Comparison of ENCODE assay signal across 12 cellular contexts in genomic region chr5:124697912-124698690, GRCh38. TPM values are rescaled to one million over a fixed set of nuclear protein-coding genes. Genes with fewer than 3 reads are reported as not detected.
DNase-seq lines count a peak whose midpoint lies in the region; ATAC-seq, FAIRE-seq and TF ChIP-seq lines count a peak whose summit lies in the region.
"Had no signal": no experiment of that assay in that cellular context is flagged by ENCODE, and none has a peak within 500 bp of the region (broad histone marks: within the 10 kb centered on the region; RNA-seq: fewer than 3 reads in every experiment).

No MANE protein-coding gene starts in this region.

- H3K4me1 ChIP-seq in HUES48 (ENCODE audit: control insufficient read depth, insufficient read depth, low read length), result peaks cover 62% of the 10 kb centered on the region
- H3K4me1 ChIP-seq in skeletal muscle satellite cell (ENCODE audit: control insufficient read depth, insufficient read depth, low read length), result peaks cover 17% of the 10 kb centered on the region
- H3K4me1 ChIP-seq in SK-N-SH (ENCODE audit: control insufficient read depth in 1 of 2, insufficient read depth in 2 of 2, low read depth in 1 of 2, low read length in 1 of 2), result no peaks in the 10 kb centered on the region; a peak in 1 of 4 replicates

- H3K27ac Mint-ChIP-seq in brain, result peak overlapping the region; percentile 20 to 90 (median 86)
- no peak overlapping the region for H3K27ac Mint-ChIP-seq in activated CD4-positive, alpha-beta memory T cell treated with anti-CD3 and anti-CD28 coated beads, Interleukin-2, amount 10 ng/mL, durations not matched to agents 7 days and 5 days

- no peaks in the 10 kb centered on the region for H3K27me3 Mint-ChIP-seq in brain
- no peaks in the 10 kb centered on the region for H3K27me3 Mint-ChIP-seq in activated CD4-positive, alpha-beta memory T cell treated with anti-CD3 and anti-CD28 coated beads, Interleukin-2, amount 10 ng/mL, durations not matched to agents 7 days and 5 days

- peaks cover 79% of the 10 kb centered on the region for H3K4me1 Mint-ChIP-seq in brain
- H3K4me1 Mint-ChIP-seq in activated CD4-positive, alpha-beta memory T cell treated with anti-CD3 and anti-CD28 coated beads, Interleukin-2, amount 10 ng/mL, durations not matched to agents 7 days and 5 days, result no peaks in the 10 kb centered on the region

- peak; percentile 56 for FAIRE-seq in islet of Langerhans (lab: Jason Lieb, UNC)

- H3K79me2 ChIP-seq in SK-N-SH (ENCODE audit: insufficient read depth), result no peaks in the 10 kb centered on the region

- peak overlapping the region; percentile 24 for H3K27ac ChIP-seq in HUES48 (ENCODE audit: low read depth, low read length)
- H3K27ac ChIP-seq in SK-N-SH (ENCODE audit: low read depth in 2 of 2, low read length in 1 of 2), result no peak overlapping the region; a peak in 1 of 4 replicates
- H3K27ac ChIP-seq: KMS-11 had no signal

- H3K9me3 ChIP-seq in HUES48 (ENCODE audit: control insufficient read depth, insufficient read depth, low read length) (no peaks in the 10 kb centered on the region), skeletal muscle satellite cell (replicated peaks; ENCODE audit: low read length) (no peaks in the 10 kb centered on the region), SK-N-SH (no peaks in the 10 kb centered on the region)

- ATAC-seq in GM18498 (IDR thresholded peaks at IDR 0.05; ENCODE audit: unreplicated experiment), result no peak

- no peak for TF ChIP-seq EP300 in SK-N-SH (IDR thresholded peaks at IDR 0.05; ENCODE audit: borderline replicate concordance in 1 of 2, low read depth in 1 of 2, low read length in 1 of 2)

- no peak for DNase-seq in activated CD4-positive, alpha-beta memory T cell treated with anti-CD3 and anti-CD28 coated beads, Interleukin-2, amount 10 ng/mL, durations not matched to agents 7 days and 5 days
- DNase-seq in DMS53 treated with DMSO at 0.1 percent for 48 hours (lab: John Stamatoyannopoulos, UW; ENCODE audit: unreplicated experiment), result no peak
- DNase-seq in SK-N-SH, result no peak
- DNase-seq: activated CD4-positive, CD25-positive, alpha-beta regulatory T cell; OCI-M1; trophoblast cell had no signal

- peak overlapping the region in 4 of 5 experiments; percentile 43 to 64 (median 59) for H3K4me3 Mint-ChIP-seq in brain
- no peak overlapping the region for H3K4me3 Mint-ChIP-seq in activated CD4-positive, alpha-beta memory T cell treated with anti-CD3 and anti-CD28 coated beads, Interleukin-2, amount 10 ng/mL, durations not matched to agents 7 days and 5 days

- no peaks in the 10 kb centered on the region for H3K27me3 ChIP-seq in HUES48 (ENCODE audit: control insufficient read depth, insufficient read depth, low read length)
- H3K27me3 ChIP-seq in skeletal muscle satellite cell (ENCODE audit: control insufficient read depth, insufficient read depth, low read length), result no peaks in the 10 kb centered on the region
- H3K27me3 ChIP-seq in SK-N-SH (ENCODE audit: insufficient read depth), result no peaks in the 10 kb centered on the region

- peaks cover 0 to 3% (median 2%) of the 10 kb centered on the region in 5 experiments for H3K9me3 Mint-ChIP-seq in brain
- peaks cover 3% of the 10 kb centered on the region for H3K9me3 Mint-ChIP-seq in activated CD4-positive, alpha-beta memory T cell treated with anti-CD3 and anti-CD28 coated beads, Interleukin-2, amount 10 ng/mL, durations not matched to agents 7 days and 5 days

- H3F3A ChIP-seq in SK-N-SH (replicated peaks; ENCODE audit: insufficient read depth), result peaks cover 5% of the 10 kb centered on the region

- H2AFZ ChIP-seq in SK-N-SH (ENCODE audit: low read depth), result no peak overlapping the region

- H3K4me2 ChIP-seq in skeletal muscle satellite cell (ENCODE audit: low read length) (peak overlapping the region; percentile 36), SK-N-SH (no peak overlapping the region)
- H3K4me2 ChIP-seq: KMS-11 had no signal

- POLR2A ChIA-PET in activated CD4-positive, alpha-beta memory T cell treated with anti-CD3 and anti-CD28 coated beads, Interleukin-2, amount 10 ng/mL, durations not matched to agents 7 days and 5 days (lab: Charles Lee), result no interaction called here
- POLR2A ChIA-PET in SK-N-SH (lab: Yijun Ruan, JAX), result no interaction called here

- 92% methylated on average over 7 of the region's 7 CpGs for WGBS in SK-N-SH (ENCODE audit: low lambda C conversion rate)

- H3K36me3 ChIP-seq in HUES48 (ENCODE audit: control insufficient read depth, insufficient read depth, low read length) (no peaks in the 10 kb centered on the region; the same call in 1 of the 2 replicates), skeletal muscle satellite cell (ENCODE audit: insufficient read depth, low read length) (no peaks in the 10 kb centered on the region), SK-N-SH (replicated peaks in 1 of 2; ENCODE audit: control insufficient read depth in 1 of 2, insufficient read depth in 2 of 2, low read length in 1 of 2) (no peaks in the 10 kb centered on the region)

- H3K9me2 ChIP-seq in SK-N-SH, result no peaks in the 10 kb centered on the region

- no peak for TF ChIP-seq RAD21 in SK-N-SH (IDR thresholded peaks at IDR 0.05; ENCODE audit: low read length)

- H3K36me3 Mint-ChIP-seq in brain, result peaks cover 58% of the 10 kb centered on the region
- no peaks in the 10 kb centered on the region for H3K36me3 Mint-ChIP-seq in activated CD4-positive, alpha-beta memory T cell treated with anti-CD3 and anti-CD28 coated beads, Interleukin-2, amount 10 ng/mL, durations not matched to agents 7 days and 5 days (ENCODE audit: low read depth)

- no peaks in the 10 kb centered on the region; the same call in 1 of the 2 replicates for H4K20me1 ChIP-seq in SK-N-SH (ENCODE audit: insufficient read depth)

- TF ChIP-seq CTCF in brain (conservative IDR thresholded peaks at IDR 0.05) (no peak), SK-N-SH (IDR thresholded peaks at IDR 0.05) (no peak)

- H3K4me3 ChIP-seq in HUES48 (ENCODE audit: low read depth, low read length) (no peak overlapping the region), skeletal muscle satellite cell (ENCODE audit: low read length) (no peak overlapping the region), SK-N-SH (ENCODE audit: low read depth in 2 of 2, low read length in 1 of 2) (no peak overlapping the region)

- CTCF ChIA-PET in activated CD4-positive, alpha-beta memory T cell treated with anti-CD3 and anti-CD28 coated beads, Interleukin-2, amount 10 ng/mL, durations not matched to agents 7 days and 5 days (lab: Charles Lee), result no interaction called here
- CTCF ChIA-PET in SK-N-SH (lab: Yijun Ruan, JAX), result no interaction called here

- H3K9ac ChIP-seq in HUES48 (ENCODE audit: low read depth, low read length), result no peak overlapping the region
- H3K9ac ChIP-seq in skeletal muscle satellite cell (ENCODE audit: low read depth, low read length), result peak overlapping the region; percentile 30
- H3K9ac ChIP-seq in SK-N-SH, result no peak overlapping the region
- H3K9ac ChIP-seq: KMS-11 had no signal

TF ChIP-seq in SK-N-SH, 30 proteins besides CTCF, POLR2A, EP300 and RAD21 (continues in another document):
- TF ChIP-seq PBX3 (IDR thresholded peaks at IDR 0.05), result no peak
- TF ChIP-seq, protein P1, sequence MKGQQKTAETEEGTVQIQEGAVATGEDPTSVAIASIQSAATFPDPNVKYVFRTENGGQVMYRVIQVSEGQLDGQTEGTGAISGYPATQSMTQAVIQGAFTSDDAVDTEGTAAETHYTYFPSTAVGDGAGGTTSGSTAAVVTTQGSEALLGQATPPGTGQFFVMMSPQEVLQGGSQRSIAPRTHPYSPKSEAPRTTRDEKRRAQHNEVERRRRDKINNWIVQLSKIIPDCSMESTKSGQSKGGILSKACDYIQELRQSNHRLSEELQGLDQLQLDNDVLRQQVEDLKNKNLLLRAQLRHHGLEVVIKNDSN (IDR thresholded peaks at IDR 0.05; ENCODE audit: borderline replicate concordance, low read depth), result no peak
- no peak for TF ChIP-seq YY1 (IDR thresholded peaks at IDR 0.05; ENCODE audit: low read depth)
- no peak for TF ChIP-seq RCOR1 (IDR thresholded peaks at IDR 0.05; ENCODE audit: low read length)
- no peak for TF ChIP-seq CHD2 (IDR thresholded peaks at IDR 0.05; ENCODE audit: low read length, partially characterized antibody)
- TF ChIP-seq GATA2 (CRISPR knock-in tag; IDR thresholded peaks at IDR 0.05), result no peak

RNA-seq across cellular contexts. Expression of gene ZNF608, which starts 48.3 kb away (rescaled TPM):
- polyA plus RNA-seq in brain (ENCODE audit: insufficient read depth, low read depth, low replicate concordance) (15.6 TPM), SK-N-SH (2012; rRNA removed) (4.9 and 5.2 TPM in 2 replicates)
- total RNA-seq in skeletal muscle satellite cell (2012; rRNA removed), result 3.5 and 5.7 TPM in 2 replicates
- total RNA-seq in activated CD4-positive, alpha-beta memory T cell treated with anti-CD3 and anti-CD28 coated beads, Interleukin-2, amount 10 ng/mL, durations not matched to agents 7 days and 5 days, result not detected
- 3.6 and 4.6 TPM in 2 replicates for polyA plus RNA-seq in SK-N-SH (2012; cell fraction: cytosol; rRNA removed)
- 6.3 and 8.8 TPM in 2 replicates for polyA plus RNA-seq in SK-N-SH (2012; cell fraction: nucleus; rRNA removed)
